ENCODE assay signal across 8 cellular contexts in the genomic region with DNA sequence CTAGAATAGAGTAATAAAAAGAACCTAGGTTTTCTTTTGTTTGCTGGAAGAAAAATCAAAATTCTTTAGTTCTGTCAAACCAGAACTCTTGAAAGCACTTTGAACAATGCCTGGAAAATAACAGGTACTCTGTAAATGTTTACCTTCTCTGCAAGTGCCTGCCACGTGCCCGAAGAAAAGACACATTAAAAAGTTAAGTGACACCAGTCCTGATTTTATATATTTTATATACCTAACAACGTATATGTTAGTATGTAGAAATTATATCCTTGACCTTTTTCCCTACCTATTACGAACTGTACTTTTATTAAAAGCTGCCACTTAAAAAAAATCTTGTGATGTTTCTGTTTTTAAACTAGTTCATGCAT. TPM values are rescaled to one million over a fixed set of nuclear protein-coding genes. Genes with fewer than 3 reads are reported as not detected.
A peak's percentile ranks its signal among the peaks of the same experiment; 100 is the strongest.
DNase-seq lines count a peak whose midpoint lies in the region; ATAC-seq and TF ChIP-seq lines count a peak whose summit lies in the region.

No MANE protein-coding gene starts in this region.

- no peak for TF ChIP-seq RAD21 in neural cell (conservative IDR thresholded peaks at IDR 0.05)

- H3K27me3 Mint-ChIP-seq in CD4-positive, CD25-positive, alpha-beta regulatory T cell, result peaks cover 4% of the 10 kb centered on the region

- peaks cover 12% of the 10 kb centered on the region; the same call in 1 of the 2 replicates for H4K20me1 ChIP-seq in KMS-11 (ENCODE audit: insufficient read depth)
- no peaks in the 10 kb centered on the region for H4K20me1 ChIP-seq in neural cell (ENCODE audit: insufficient read depth)

- peaks cover 13% of the 10 kb centered on the region for H3K36me3 Mint-ChIP-seq in CD4-positive, CD25-positive, alpha-beta regulatory T cell

- H3K4me2 ChIP-seq in KMS-11, result peak overlapping the region; percentile 97
- H3K4me2 ChIP-seq in neural cell (ENCODE audit: low read length), result peak overlapping the region; percentile 86

- no peaks in the 10 kb centered on the region for H3F3A ChIP-seq in neural cell (ENCODE audit: insufficient read depth, low read length, poor library complexity, severe bottlenecking)

- H3K4me1 ChIP-seq in CD4-positive, CD25-positive, alpha-beta regulatory T cell (ENCODE audit: control insufficient read depth, insufficient read depth, low read length, poor library complexity, severe bottlenecking), result peaks cover 38% of the 10 kb centered on the region
- H3K4me1 ChIP-seq in KMS-11 (ENCODE audit: low read depth, poor library complexity, severe bottlenecking), result peaks cover 29% of the 10 kb centered on the region

- peak overlapping the region; percentile 95 to 100 (median 98) for H3K4me3 Mint-ChIP-seq in CD4-positive, CD25-positive, alpha-beta regulatory T cell

- no peaks in the 10 kb centered on the region for H3K27me3 ChIP-seq in CD4-positive, CD25-positive, alpha-beta regulatory T cell (ENCODE audit: control insufficient read depth, insufficient read depth, low read length)
- no peaks in the 10 kb centered on the region for H3K27me3 ChIP-seq in KMS-11 (ENCODE audit: insufficient read depth, low read depth)
- no peaks in the 10 kb centered on the region for H3K27me3 ChIP-seq in neural cell (ENCODE audit: insufficient read depth, low read depth, low read length)

- TF ChIP-seq CTCF in KMS-11 (conservative IDR thresholded peaks at IDR 0.05; ENCODE audit: low read depth, low read length) (no peak), choroid plexus epithelial cell (conservative IDR thresholded peaks at IDR 0.05; ENCODE audit: low read depth, low read length) (no peak), neural cell (IDR thresholded peaks at IDR 0.05; ENCODE audit: poor library complexity, severe bottlenecking) (no peak)

- peaks cover 11 to 54% (median 36%) of the 10 kb centered on the region in 4 donors for H3K4me1 Mint-ChIP-seq in CD4-positive, CD25-positive, alpha-beta regulatory T cell

- DNase-seq in CD4-positive, CD25-positive, alpha-beta regulatory T cell, result peak in 1 of 3 donors; percentile 30
- DNase-seq in choroid plexus epithelial cell (ENCODE audit: low read depth), result no peak
- DNase-seq in NK-92 (lab: John Stamatoyannopoulos, UW; ENCODE audit: unreplicated experiment), result no peak
- DNase-seq in NK-92 treated with Interleukin-12 subunit alpha and Interleukin-12 subunit beta, amount 100 ng/mL, for 24 hours (lab: John Stamatoyannopoulos, UW), result no peak

- H2AFZ ChIP-seq in KMS-11 (ENCODE audit: low read depth) (peak overlapping the region; percentile 77), neural cell (ENCODE audit: low read depth, low read length) (peak overlapping the region; percentile 95)

- H3K9ac ChIP-seq in KMS-11 (peak overlapping the region; percentile 85), neural cell (ENCODE audit: low read length) (peak overlapping the region; percentile 97)

- peak overlapping the region; percentile 99 for H3K27ac ChIP-seq in CD4-positive, CD25-positive, alpha-beta regulatory T cell (ENCODE audit: insufficient read depth, low read length, poor library complexity, severe bottlenecking)
- H3K27ac ChIP-seq in KMS-11 (peak overlapping the region; percentile 87), neural cell (ENCODE audit: low read length) (peak overlapping the region; percentile 98)

- H3K79me2 ChIP-seq in KMS-11 (ENCODE audit: insufficient read depth, low read depth) (peaks cover 58% of the 10 kb centered on the region), neural cell (replicated peaks; ENCODE audit: insufficient read depth, low read length) (peaks cover 48% of the 10 kb centered on the region)

- H3K9me3 ChIP-seq in CD4-positive, CD25-positive, alpha-beta regulatory T cell (ENCODE audit: control insufficient read depth in 2 of 2, low read length in 2 of 2), result no peaks in the 10 kb centered on the region
- no peaks in the 10 kb centered on the region for H3K9me3 ChIP-seq in neural cell (ENCODE audit: low read length)

- peak overlapping the region; percentile 99 to 100 (median 99) for H3K27ac Mint-ChIP-seq in CD4-positive, CD25-positive, alpha-beta regulatory T cell

- no peak for TF ChIP-seq EP300 in neural cell (conservative IDR thresholded peaks at IDR 0.05; ENCODE audit: poor library complexity, severe bottlenecking)

- H3K4me3 ChIP-seq in CD4-positive, CD25-positive, alpha-beta regulatory T cell (ENCODE audit: low read depth, low read length), result peak overlapping the region; percentile 97
- H3K4me3 ChIP-seq in KMS-11 (IDR thresholded peaks at IDR 0.05; ENCODE audit: insufficient read depth, low read depth, low read length) (no peak overlapping the region), choroid plexus epithelial cell (ENCODE audit: low read depth, low read length) (peak overlapping the region; percentile 95), neural cell (ENCODE audit: low read length) (peak overlapping the region; percentile 82)

- H3K36me3 ChIP-seq in CD4-positive, CD25-positive, alpha-beta regulatory T cell (ENCODE audit: control insufficient read depth, insufficient read depth, low read length), result peaks cover under 1% of the 10 kb centered on the region
- H3K36me3 ChIP-seq in KMS-11 (ENCODE audit: insufficient read depth), result no peaks in the 10 kb centered on the region
- no peaks in the 10 kb centered on the region for H3K36me3 ChIP-seq in neural cell (ENCODE audit: insufficient read depth, low read length)

- peaks cover 0 to 1% (median 0%) of the 10 kb centered on the region in 7 donors for H3K9me3 Mint-ChIP-seq in CD4-positive, CD25-positive, alpha-beta regulatory T cell

- ATAC-seq in CD4-positive, CD25-positive, alpha-beta regulatory T cell (ENCODE audit: low read depth in 2 of 2), result no peak
- no peak for ATAC-seq in GM18511 (IDR thresholded peaks at IDR 0.05; ENCODE audit: unreplicated experiment)
- ATAC-seq in GM19463 (IDR thresholded peaks at IDR 0.05; ENCODE audit: unreplicated experiment), result no peak

- no peaks in the 10 kb centered on the region for H3K9me2 ChIP-seq in neural cell (ENCODE audit: insufficient read depth, low read length)

TF ChIP-seq in neural cell, 6 proteins besides CTCF, POLR2A, EP300 and RAD21:
- TF ChIP-seq EZH2 (IDR thresholded peaks at IDR 0.05; ENCODE audit: borderline replicate concordance, insufficient read depth, low read length, poor library complexity, severe bottlenecking) (no peak), MXI1 (conservative IDR thresholded peaks at IDR 0.05; ENCODE audit: poor library complexity, severe bottlenecking) (peak; percentile 67)

RNA-seq across cellular contexts. Expression of a gene that starts 1.0 kb away (rescaled TPM):
- total RNA-seq in CD4-positive, CD25-positive, alpha-beta regulatory T cell, result 25.0 TPM
- 10 to 100 TPM in 1 of 4 donors, 1 to 10 TPM in 3; 6.7 to 10.7 (median 7.8) TPM for polyA plus RNA-seq in CD4-positive, CD25-positive, alpha-beta regulatory T cell
- polyA plus RNA-seq in neural cell, result 15.5 and 15.8 TPM in 2 replicates
- 34.3 and 35.8 TPM in 2 replicates for polyA minus RNA-seq in neural cell

RNA-seq across cellular contexts. Expression of a gene that starts 1.4 kb away (rescaled TPM):
- 155 TPM for total RNA-seq in CD4-positive, CD25-positive, alpha-beta regulatory T cell
- polyA plus RNA-seq in CD4-positive, CD25-positive, alpha-beta regulatory T cell, result 10 to 100 TPM; 20.0 to 33.5 (median 25.5) TPM
- 45.5 and 70.2 TPM in 2 replicates for polyA plus RNA-seq in neural cell
- 61.8 and 77.2 TPM in 2 replicates for polyA minus RNA-seq in neural cell

RNA-seq across cellular contexts. Expression of a gene that starts 20.8 kb away (rescaled TPM):
- total RNA-seq in CD4-positive, CD25-positive, alpha-beta regulatory T cell, result 10.8 TPM
- 10 to 100 TPM; 23.7 to 33.3 (median 26.6) TPM for polyA plus RNA-seq in CD4-positive, CD25-positive, alpha-beta regulatory T cell
- 18.4 and 24.2 TPM in 2 replicates for polyA plus RNA-seq in neural cell
- 46.9 and 48.9 TPM in 2 replicates for polyA minus RNA-seq in neural cell
